1 cellular context compared by ENCODE assay signal in the genomic region with DNA sequence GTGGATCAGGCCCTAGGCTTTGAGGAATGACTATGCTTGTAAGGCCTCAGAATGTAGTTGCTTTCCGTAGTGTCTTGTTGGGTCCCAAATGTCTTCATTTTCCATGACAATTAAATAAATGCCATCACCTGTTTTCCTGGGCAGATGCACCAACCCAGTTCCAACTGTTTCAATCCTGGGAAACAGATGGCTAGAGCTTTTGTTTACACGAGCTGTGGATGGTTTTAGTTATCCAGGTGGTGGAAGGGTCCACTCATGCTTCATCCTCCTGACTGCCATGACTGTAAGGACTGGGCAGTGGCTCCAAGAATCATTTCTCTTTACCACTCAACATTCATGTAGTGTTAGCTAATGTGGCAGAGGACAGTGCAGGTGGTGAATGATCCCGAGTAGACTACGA.
TF ChIP-seq lines count a peak whose summit lies in the region.

No MANE protein-coding gene starts in this region.

TF ChIP-seq in HepG2, 621 proteins besides CTCF, POLR2A, EP300 and RAD21:
- no peak for TF ChIP-seq ZNF576 (CRISPR knock-in tag; IDR thresholded peaks at IDR 0.05)
- no peak for TF ChIP-seq PHF5A (CRISPR knock-in tag; IDR thresholded peaks at IDR 0.05; ENCODE audit: low read depth, unreplicated experiment)
- no peak for TF ChIP-seq ZNF280D (CRISPR knock-in tag; IDR thresholded peaks at IDR 0.05)
- no peak for TF ChIP-seq ZNF841 (CRISPR knock-in tag; IDR thresholded peaks at IDR 0.05; ENCODE audit: borderline replicate concordance)
- TF ChIP-seq, protein P1, sequence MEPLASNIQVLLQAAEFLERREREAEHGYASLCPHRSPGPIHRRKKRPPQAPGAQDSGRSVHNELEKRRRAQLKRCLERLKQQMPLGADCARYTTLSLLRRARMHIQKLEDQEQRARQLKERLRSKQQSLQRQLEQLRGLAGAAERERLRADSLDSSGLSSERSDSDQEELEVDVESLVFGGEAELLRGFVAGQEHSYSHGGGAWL (CRISPR knock-in tag; IDR thresholded peaks at IDR 0.05), result no peak
- TF ChIP-seq RARG (CRISPR knock-in tag; IDR thresholded peaks at IDR 0.05; ENCODE audit: low read depth), result no peak
- TF ChIP-seq, protein P2, sequence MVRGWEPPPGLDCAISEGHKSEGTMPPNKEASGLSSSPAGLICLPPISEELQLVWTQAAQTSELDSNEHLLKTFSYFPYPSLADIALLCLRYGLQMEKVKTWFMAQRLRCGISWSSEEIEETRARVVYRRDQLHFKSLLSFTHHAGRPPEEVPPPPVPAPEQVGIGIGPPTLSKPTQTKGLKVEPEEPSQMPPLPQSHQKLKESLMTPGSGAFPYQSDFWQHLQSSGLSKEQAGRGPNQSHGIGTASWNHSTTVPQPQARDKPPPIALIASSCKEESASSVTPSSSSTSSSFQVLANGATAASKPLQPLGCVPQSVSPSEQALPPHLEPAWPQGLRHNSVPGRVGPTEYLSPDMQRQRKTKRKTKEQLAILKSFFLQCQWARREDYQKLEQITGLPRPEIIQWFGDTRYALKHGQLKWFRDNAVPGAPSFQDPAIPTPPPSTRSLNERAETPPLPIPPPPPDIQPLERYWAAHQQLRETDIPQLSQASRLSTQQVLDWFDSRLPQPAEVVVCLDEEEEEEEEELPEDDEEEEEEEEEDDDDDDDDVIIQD (CRISPR knock-in tag; IDR thresholded peaks at IDR 0.05; ENCODE audit: low read depth), result no peak
- no peak for TF ChIP-seq CENPX (CRISPR knock-in tag; IDR thresholded peaks at IDR 0.05)
- no peak for TF ChIP-seq ZSCAN29 (CRISPR knock-in tag; conservative IDR thresholded peaks at IDR 0.05)
- TF ChIP-seq CHD4 (IDR thresholded peaks at IDR 0.05; ENCODE audit: borderline replicate concordance, low read length), result no peak
- no peak for TF ChIP-seq ATF6 (CRISPR knock-in tag; conservative IDR thresholded peaks at IDR 0.05)
- TF ChIP-seq, protein P3, sequence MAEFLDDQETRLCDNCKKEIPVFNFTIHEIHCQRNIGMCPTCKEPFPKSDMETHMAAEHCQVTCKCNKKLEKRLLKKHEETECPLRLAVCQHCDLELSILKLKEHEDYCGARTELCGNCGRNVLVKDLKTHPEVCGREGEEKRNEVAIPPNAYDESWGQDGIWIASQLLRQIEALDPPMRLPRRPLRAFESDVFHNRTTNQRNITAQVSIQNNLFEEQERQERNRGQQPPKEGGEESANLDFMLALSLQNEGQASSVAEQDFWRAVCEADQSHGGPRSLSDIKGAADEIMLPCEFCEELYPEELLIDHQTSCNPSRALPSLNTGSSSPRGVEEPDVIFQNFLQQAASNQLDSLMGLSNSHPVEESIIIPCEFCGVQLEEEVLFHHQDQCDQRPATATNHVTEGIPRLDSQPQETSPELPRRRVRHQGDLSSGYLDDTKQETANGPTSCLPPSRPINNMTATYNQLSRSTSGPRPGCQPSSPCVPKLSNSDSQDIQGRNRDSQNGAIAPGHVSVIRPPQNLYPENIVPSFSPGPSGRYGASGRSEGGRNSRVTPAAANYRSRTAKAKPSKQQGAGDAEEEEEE (CRISPR knock-in tag; IDR thresholded peaks at IDR 0.05; ENCODE audit: borderline replicate concordance), result no peak
- TF ChIP-seq RNF2 (conservative IDR thresholded peaks at IDR 0.05; ENCODE audit: low read depth), result no peak
- TF ChIP-seq BCLAF1 (IDR thresholded peaks at IDR 0.05), result no peak
- TF ChIP-seq, protein P4, sequence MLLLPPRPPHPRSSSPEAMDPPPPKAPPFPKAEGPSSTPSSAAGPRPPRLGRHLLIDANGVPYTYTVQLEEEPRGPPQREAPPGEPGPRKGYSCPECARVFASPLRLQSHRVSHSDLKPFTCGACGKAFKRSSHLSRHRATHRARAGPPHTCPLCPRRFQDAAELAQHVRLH (CRISPR knock-in tag; IDR thresholded peaks at IDR 0.05; ENCODE audit: borderline replicate concordance, low read depth), result no peak
- TF ChIP-seq ZNF878 (CRISPR knock-in tag; IDR thresholded peaks at IDR 0.05), result no peak
- no peak for TF ChIP-seq ZBTB3 (CRISPR knock-in tag; IDR thresholded peaks at IDR 0.05; ENCODE audit: borderline replicate concordance, low read depth)
- TF ChIP-seq ZNF790 (CRISPR knock-in tag; IDR thresholded peaks at IDR 0.05; ENCODE audit: borderline replicate concordance), result no peak
- no peak for TF ChIP-seq FOXK2 (IDR thresholded peaks at IDR 0.05)
